ENCODE assay signal across 2 cellular contexts in genomic region chr5:180235077-180235476, GRCh38.
TF ChIP-seq lines count a peak whose summit lies in the region.

No MANE protein-coding gene starts in this region.

TF ChIP-seq in GM23338, 12 proteins besides CTCF, POLR2A, EP300 and RAD21 (continued from another document):
- no peak for TF ChIP-seq ZNF462 (CRISPR knock-in tag; IDR thresholded peaks at IDR 0.05)
- no peak for TF ChIP-seq EZH2phosphoT487 (IDR thresholded peaks at IDR 0.05; ENCODE audit: unreplicated experiment)
- no peak for TF ChIP-seq REST (IDR thresholded peaks at IDR 0.05; ENCODE audit: unreplicated experiment)
- TF ChIP-seq JUNB (IDR thresholded peaks at IDR 0.05; ENCODE audit: unreplicated experiment): no peak
- TF ChIP-seq ZNF114 (CRISPR knock-in tag; IDR thresholded peaks at IDR 0.05): no peak
- no peak for TF ChIP-seq EZH2 (IDR thresholded peaks at IDR 0.05; ENCODE audit: low read depth, unreplicated experiment)
- no peak for TF ChIP-seq ZNF331 (CRISPR knock-in tag; IDR thresholded peaks at IDR 0.05; ENCODE audit: low read depth)
- TF ChIP-seq ETS1 (IDR thresholded peaks at IDR 0.05): no peak

TF ChIP-seq in WTC11, 78 proteins besides CTCF, POLR2A, EP300 and RAD21 (continued from another document):
- TF ChIP-seq AR (CRISPR knock-in tag; IDR thresholded peaks at IDR 0.05): no peak
TF ChIP-seq in WTC11: peak in this region for 0.
